Comparison of ENCODE assay signal across 13 cellular contexts in the genomic region with DNA sequence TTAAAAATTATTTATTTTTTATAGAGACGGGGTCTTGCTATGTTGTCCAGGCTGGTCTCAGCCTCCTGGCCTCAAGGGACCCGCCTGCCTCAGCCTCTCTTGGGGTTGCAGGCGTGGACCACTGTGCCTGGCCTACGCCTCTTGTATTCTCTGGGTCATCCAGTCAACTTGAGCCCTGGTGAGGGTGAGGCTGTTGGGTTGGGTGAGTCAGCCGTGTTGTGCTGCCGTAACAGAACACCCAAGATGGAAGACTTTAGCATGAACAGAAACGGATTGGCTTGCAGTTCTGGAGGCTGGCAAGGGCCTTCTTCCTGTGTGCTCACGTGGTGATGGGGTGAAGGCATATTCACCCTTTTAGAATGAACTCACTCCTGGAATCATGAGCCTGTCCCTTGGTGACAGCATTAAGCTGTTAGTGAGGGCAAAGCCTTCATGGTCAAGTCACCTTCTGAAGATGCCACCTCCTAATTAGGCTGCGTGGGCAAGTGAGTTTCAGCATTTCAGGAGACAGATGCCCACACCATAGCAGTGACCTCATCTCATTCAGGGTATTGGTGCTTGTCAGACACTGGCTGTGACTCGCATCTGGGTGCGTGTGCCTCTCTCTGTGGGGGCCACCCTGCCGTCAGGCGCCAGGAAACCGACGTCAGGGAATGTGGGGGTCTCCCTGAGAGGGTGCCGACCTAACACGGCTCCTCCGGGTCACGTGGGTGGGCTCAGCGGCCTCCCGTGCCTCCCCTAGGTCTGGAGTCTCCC. TPM values are rescaled to one million over a fixed set of nuclear protein-coding genes. Genes with fewer than 3 reads are reported as not detected.
DNase-seq lines count a peak whose midpoint lies in the region; ATAC-seq and TF ChIP-seq lines count a peak whose summit lies in the region.
"Had no signal": no experiment of that assay in that cellular context is flagged by ENCODE, and none has a peak within 500 bp of the region (broad histone marks: within the 10 kb centered on the region; RNA-seq: fewer than 3 reads in every experiment).

No MANE protein-coding gene starts in this region.

- peaks cover 22% of the 10 kb centered on the region for H3K4me1 Mint-ChIP-seq in endothelial cell (ENCODE audit: unreplicated experiment)

- peaks cover 57% of the 10 kb centered on the region for H3K36me3 ChIP-seq in PC-3 (ENCODE audit: low read depth, low read length)
- peaks cover 68 to 92% of the 10 kb centered on the region in 2 donors for H3K36me3 ChIP-seq in neuronal stem cell (replicated peaks in 1 of 2; ENCODE audit: control insufficient read depth in 2 of 2, insufficient read depth in 2 of 2, low read length in 2 of 2)

- H3K79me1 ChIP-seq in neuronal stem cell (ENCODE audit: low read depth, low read length): peaks cover 11% of the 10 kb centered on the region

- peak overlapping the region; percentile 18 for H3K27ac Mint-ChIP-seq in endothelial cell (ENCODE audit: unreplicated experiment)

- peak overlapping the region; percentile 30 for H3K23ac ChIP-seq in neuronal stem cell (ENCODE audit: low read depth, low read length, poor library complexity)

- no peaks in the 10 kb centered on the region for H3K27me3 ChIP-seq in PC-3 (ENCODE audit: low read length)
- no peaks in the 10 kb centered on the region for H3K27me3 ChIP-seq in neuronal stem cell (ENCODE audit: control insufficient read depth in 3 of 3, insufficient read depth in 3 of 3, low read depth in 1 of 3, low read length in 3 of 3)
- H3K27me3 ChIP-seq: hepatocyte had no signal

- peak overlapping the region; percentile 11 for H3K14ac ChIP-seq in neuronal stem cell (ENCODE audit: low read length)

- H3K27ac ChIP-seq in PC-3 (ENCODE audit: low read length) (no peak overlapping the region), neuronal stem cell (replicated peaks; ENCODE audit: low read length) (no peak overlapping the region)
- H3K27ac ChIP-seq: hepatocyte had no signal

- H4K8ac ChIP-seq in neuronal stem cell (ENCODE audit: low read depth, low read length): no peak overlapping the region

- H3K79me2 ChIP-seq in PC-3 (ENCODE audit: low read length): peaks cover 5% of the 10 kb centered on the region; the same call in 1 of the 2 replicates

- no peak overlapping the region for H4K91ac ChIP-seq in neuronal stem cell (ENCODE audit: low read depth, low read length, poor library complexity)

- H3K27me3 Mint-ChIP-seq in endothelial cell (ENCODE audit: unreplicated experiment): peaks cover 15% of the 10 kb centered on the region

- H2BK5ac ChIP-seq in neuronal stem cell (ENCODE audit: low read length): no peak overlapping the region

- peaks cover 38% of the 10 kb centered on the region for H3K36me3 Mint-ChIP-seq in endothelial cell (ENCODE audit: low read depth, unreplicated experiment)

- H4K20me1 ChIP-seq in PC-3 (ENCODE audit: low read length): no peaks in the 10 kb centered on the region

- no peak overlapping the region for H3K4me3 Mint-ChIP-seq in endothelial cell (ENCODE audit: unreplicated experiment)

- H3K4me3 ChIP-seq in PC-3 (ENCODE audit: low read length) (no peak overlapping the region), neuronal stem cell (ENCODE audit: low read length in 2 of 2) (no peak overlapping the region)
- H3K4me3 ChIP-seq: hepatocyte had no signal

- POLR2A ChIA-PET in PC-3 (lab: Charles Lee; ENCODE audit: unreplicated experiment): no interaction called here

- no peaks in the 10 kb centered on the region for H3F3A ChIP-seq in PC-3 (ENCODE audit: low read length, unreplicated experiment)

- WGBS in neuronal stem cell (ENCODE audit: extremely low coverage in 2 of 2, insufficient read length in 2 of 2, insufficient replicate concordance in 1 of 2), 2 donors: no CpG with 5 or more reads among the region's 21 CpGs

- peak; percentile 60 for DNase-seq in ELR (ENCODE audit: low read depth)
- no peak for DNase-seq in PC-3
- DNase-seq in endothelial cell (ENCODE audit: low spot score): no peak
- no peak for DNase-seq in neuronal stem cell (ENCODE audit: low spot score)
- DNase-seq in stimulated activated CD4-positive, alpha-beta T cell treated with anti-CD3 and anti-CD28 coated beads, Interleukin-4, amount 100 ng/mL, for 24 hours: no peak
- DNase-seq: activated CD4-positive, CD25-positive, alpha-beta regulatory T cell treated with anti-CD3 and anti-CD28 coated beads, Interleukin-2, amount 50 U/mL, for 72 hours; activated effector memory CD4-positive, alpha-beta T cell treated with anti-CD3 and anti-CD28 coated beads, Interleukin-2, amount 50 U/mL, for 16 hours; cortex of kidney; SIG-M5 had no signal

- H2AFZ ChIP-seq in PC-3 (ENCODE audit: low read length) (no peak overlapping the region), neuronal stem cell (ENCODE audit: low read length) (no peak overlapping the region)
- H2AFZ ChIP-seq: hepatocyte had no signal

- peak; percentile 34 for ATAC-seq in PC-3
- no peak for ATAC-seq in HG02840 (IDR thresholded peaks at IDR 0.05; ENCODE audit: low FRiP score, unreplicated experiment)
- ATAC-seq in HG03108 (IDR thresholded peaks at IDR 0.05; ENCODE audit: unreplicated experiment): no peak
- ATAC-seq in HG02798 (IDR thresholded peaks at IDR 0.05; ENCODE audit: poor library complexity, unreplicated experiment): no peak

- no peak for TF ChIP-seq CTCF in PC-3 (conservative IDR thresholded peaks at IDR 0.05; ENCODE audit: low read depth, low read length)
- TF ChIP-seq CTCF in endothelial cell (IDR thresholded peaks at IDR 0.05; ENCODE audit: unreplicated experiment): no peak

- H2AK5ac ChIP-seq in neuronal stem cell (ENCODE audit: low read depth, low read length): no peak overlapping the region

- no TSS peak for BruUV-seq in PC-3 (replicated peaks; lab: Mats Ljungman, UMichigan)

- H3K9me3 ChIP-seq in PC-3 (ENCODE audit: low read length) (no peaks in the 10 kb centered on the region), neuronal stem cell (replicated peaks in 1 of 2; ENCODE audit: control insufficient read depth in 2 of 2, insufficient read depth in 1 of 2, low read depth in 1 of 2, low read length in 2 of 2) (peaks cover 0 to 7% of the 10 kb centered on the region in 2 donors)

- H3K9ac ChIP-seq in PC-3 (ENCODE audit: low read length) (no peak overlapping the region), neuronal stem cell (ENCODE audit: low read depth, low read length, poor library complexity) (no peak overlapping the region)

- no peak overlapping the region for H2BK15ac ChIP-seq in neuronal stem cell (ENCODE audit: low read length)

- H2BK12ac ChIP-seq in neuronal stem cell (ENCODE audit: low read length): no peak overlapping the region

- intact Hi-C loops in PC-3 (cut with micrococcal nuclease): no loop called here

- H3K4me2 ChIP-seq in PC-3 (ENCODE audit: low read length) (no peak overlapping the region), neuronal stem cell (ENCODE audit: insufficient read depth, low read length, poor library complexity, severe bottlenecking) (no peak overlapping the region)
- H3K4me2 ChIP-seq: hepatocyte had no signal

- peaks cover 6% of the 10 kb centered on the region for H3K4me1 ChIP-seq in PC-3 (ENCODE audit: insufficient read depth, low read length)
- H3K4me1 ChIP-seq in neuronal stem cell (ENCODE audit: control insufficient read depth in 2 of 2, insufficient read depth in 1 of 2, low read depth in 1 of 2, low read length in 2 of 2): peaks cover 4 to 5% of the 10 kb centered on the region in 2 donors

- H2BK120ac ChIP-seq in neuronal stem cell (ENCODE audit: low read depth, low read length): no peak overlapping the region

- no peak overlapping the region for H3K18ac ChIP-seq in neuronal stem cell (ENCODE audit: low read length)

- no peaks in the 10 kb centered on the region for H3K9me3 Mint-ChIP-seq in endothelial cell (ENCODE audit: unreplicated experiment)

- H3K4ac ChIP-seq in neuronal stem cell (ENCODE audit: low read length): no peak overlapping the region

- CTCF ChIA-PET in PC-3 (lab: Charles Lee): no interaction called here

- H3K9me2 ChIP-seq in PC-3 (replicated peaks; ENCODE audit: low read length): no peaks in the 10 kb centered on the region

RNA-seq across cellular contexts. Expression of gene WDR45B, which starts 49.8 kb away (rescaled TPM):
- total RNA-seq in PC-3 (2014; rRNA removed): 101 and 110 TPM in 2 replicates
- 74.1 TPM for total RNA-seq in endothelial cell (ENCODE audit: unreplicated experiment)
- polyA plus RNA-seq in neuronal stem cell (2013, experiment 1 of 2): 67.8 TPM
- polyA plus RNA-seq in neuronal stem cell (2013, experiment 2 of 2): 69.8 TPM
